16 cellular contexts compared by ENCODE assay signal in the genomic region with DNA sequence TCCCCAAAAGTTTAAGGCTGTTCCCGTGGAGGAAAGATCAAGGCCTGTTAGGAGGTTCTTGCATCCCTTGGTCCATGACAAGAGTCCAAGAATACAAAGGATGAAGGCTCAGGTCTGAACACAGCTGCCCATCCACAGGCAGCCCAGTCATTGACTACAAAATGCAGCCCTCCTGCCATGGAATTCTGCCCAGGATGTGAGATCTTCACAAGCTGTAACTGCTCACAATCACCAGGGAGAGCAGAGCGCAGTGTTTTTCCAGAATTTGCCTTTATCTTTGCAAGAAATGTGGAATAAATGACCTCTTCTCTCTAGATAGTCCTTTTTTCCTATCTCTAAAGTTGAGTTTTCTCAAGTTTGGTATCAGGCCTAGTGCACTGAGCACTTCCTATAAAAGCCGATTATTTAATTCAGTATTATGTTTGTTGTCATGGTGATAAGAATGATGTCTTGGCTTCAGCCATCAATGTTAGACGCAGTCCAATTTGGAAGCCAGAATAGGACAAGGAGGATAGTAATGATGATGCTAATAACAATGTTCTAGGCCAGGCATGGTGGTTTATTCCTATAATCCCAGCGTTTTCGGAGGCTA.
"Had no signal": no experiment of that assay in that cellular context is flagged by ENCODE, and none has a peak within 500 bp of the region (broad histone marks: within the 10 kb centered on the region; RNA-seq: fewer than 3 reads in every experiment).

No MANE protein-coding gene starts in this region.

- H3K36me3 ChIP-seq: prostate gland, thyroid gland had no signal

- H3K27me3 ChIP-seq: foreskin keratinocyte, thyroid gland had no signal

- H3K4me3 ChIP-seq: prostate gland, thyroid gland had no signal

- H3K4me1 ChIP-seq: prostate gland had no signal

- DNase-seq: activated CD4-positive, alpha-beta T cell treated with anti-CD3 and anti-CD28 coated beads for 48 hours; activated naive CD4-positive, alpha-beta T cell treated with anti-CD3 and anti-CD28 coated beads for 36 hours; central memory CD4-positive, alpha-beta T cell; dermis blood vessel endothelial cell; foreskin keratinocyte; head of caudate nucleus; natural killer cell; occipital lobe; stimulated activated CD4-positive, alpha-beta T cell treated with anti-CD3 and anti-CD28 coated beads, Interleukin-15, amount 100 ng/mL, for 24 hours; stimulated activated CD4-positive, alpha-beta T cell treated with anti-CD3 and anti-CD28 coated beads, Interleukin-4, amount 100 ng/mL, for 24 hours; thyroid gland had no signal

- H3K27ac ChIP-seq: foreskin keratinocyte, prostate gland, thyroid gland had no signal

- H3K9me3 ChIP-seq: prostate gland, thyroid gland had no signal

- ATAC-seq: esophagus mucosa, foreskin keratinocyte, left lobe of liver, natural killer cell, SK-N-SH treated with all-trans-retinoic acid at 6 μM for 48 hours, WTC11 had no signal
